ENCODE assay signal across 15 cellular contexts in genomic region chr17:80291691-80292487, GRCh38.
"Had no signal": no experiment of that assay in that cellular context is flagged by ENCODE, and none has a peak within 500 bp of the region (broad histone marks: within the 10 kb centered on the region; RNA-seq: fewer than 3 reads in every experiment).

No MANE protein-coding gene starts in this region.

- H3K4me3 Mint-ChIP-seq: activated B cell treated with CpG ODN at 0.5 μM for 24 hours; activated naive CD8-positive, alpha-beta T cell treated with anti-CD3 and anti-CD28 coated beads, Interleukin-2, amount 10 ng/mL, durations not matched to agents 7 days and 5 days; memory B cell; naive thymus-derived CD8-positive, alpha-beta T cell had no signal

- H3K27ac Mint-ChIP-seq: activated B cell treated with CpG ODN at 0.5 μM for 24 hours; activated naive CD8-positive, alpha-beta T cell treated with anti-CD3 and anti-CD28 coated beads, Interleukin-2, amount 10 ng/mL, durations not matched to agents 7 days and 5 days; memory B cell had no signal

- H3K4me3 ChIP-seq: transverse colon, vagina had no signal

- H3K27me3 ChIP-seq: transverse colon, vagina had no signal

- H3K4me1 Mint-ChIP-seq: activated B cell treated with CpG ODN at 0.5 μM for 24 hours, memory B cell had no signal

- ATAC-seq: naive thymus-derived CD8-positive, alpha-beta T cell; SK-N-SH treated with all-trans-retinoic acid at 6 μM for 48 hours had no signal

- H3K27ac ChIP-seq: transverse colon, vagina had no signal

- DNase-seq: activated B cell treated with CpG ODN at 0.5 μM for 24 hours; activated CD4-positive, alpha-beta T cell treated with anti-CD3 and anti-CD28 coated beads for 48 hours; activated effector memory CD4-positive, alpha-beta T cell treated with Interleukin-2 at 50 U/mL for 16 hours; activated naive CD8-positive, alpha-beta T cell treated with anti-CD3 and anti-CD28 coated beads, Interleukin-2, amount 10 ng/mL, durations not matched to agents 7 days and 5 days; dermis blood vessel endothelial cell; naive thymus-derived CD8-positive, alpha-beta T cell; stimulated activated CD4-positive, alpha-beta T cell treated with anti-CD3 and anti-CD28 coated beads, Interleukin-15, amount 100 ng/mL, for 24 hours; stimulated activated CD4-positive, alpha-beta T cell treated with anti-CD3 and anti-CD28 coated beads, Interleukin-4, amount 100 ng/mL, for 1 hour; stimulated activated naive CD4-positive, alpha-beta T cell; T-helper 2 cell; transverse colon had no signal

- H3K9me3 Mint-ChIP-seq: activated B cell treated with CpG ODN at 0.5 μM for 24 hours; activated naive CD8-positive, alpha-beta T cell treated with anti-CD3 and anti-CD28 coated beads, Interleukin-2, amount 10 ng/mL, durations not matched to agents 7 days and 5 days; memory B cell; naive thymus-derived CD8-positive, alpha-beta T cell had no signal

- H3K4me1 ChIP-seq: transverse colon, vagina had no signal

- FAIRE-seq: islet of Langerhans had no signal

- H3K9me3 ChIP-seq: transverse colon, vagina had no signal

- H3K27me3 Mint-ChIP-seq: activated B cell treated with CpG ODN at 0.5 μM for 24 hours; activated naive CD8-positive, alpha-beta T cell treated with anti-CD3 and anti-CD28 coated beads, Interleukin-2, amount 10 ng/mL, durations not matched to agents 7 days and 5 days; memory B cell; naive thymus-derived CD8-positive, alpha-beta T cell had no signal
